1 cellular context compared by ENCODE assay signal in genomic region chr7:155717010-155717744, GRCh38.
TF ChIP-seq lines count a peak whose summit lies in the region.

No MANE protein-coding gene starts in this region.

TF ChIP-seq in GM23338, 12 proteins besides CTCF, POLR2A, EP300 and RAD21 (continued from another document):
- TF ChIP-seq ZNF462 (CRISPR knock-in tag; IDR thresholded peaks at IDR 0.05) (no peak), EZH2phosphoT487 (IDR thresholded peaks at IDR 0.05; ENCODE audit: unreplicated experiment) (no peak), REST (IDR thresholded peaks at IDR 0.05; ENCODE audit: unreplicated experiment) (no peak), POLR2AphosphoS5 (IDR thresholded peaks at IDR 0.05; ENCODE audit: low read depth) (no peak), ZNF331 (CRISPR knock-in tag; IDR thresholded peaks at IDR 0.05; ENCODE audit: low read depth) (no peak)
TF ChIP-seq in GM23338: peak in this region for 0.
